9 cellular contexts compared by ENCODE assay signal in genomic region chr9:104810421-104811339, GRCh38. TPM values are rescaled to one million over a fixed set of nuclear protein-coding genes. Genes with fewer than 3 reads are reported as not detected.
DNase-seq lines count a peak whose midpoint lies in the region; ATAC-seq and TF ChIP-seq lines count a peak whose summit lies in the region.
"Had no signal": no experiment of that assay in that cellular context is flagged by ENCODE, and none has a peak within 500 bp of the region (broad histone marks: within the 10 kb centered on the region; RNA-seq: fewer than 3 reads in every experiment).

No MANE protein-coding gene starts in this region.

- no peaks in the 10 kb centered on the region for H3K27me3 ChIP-seq in right lobe of liver

- H3K4me3 ChIP-seq in right lobe of liver: no peak overlapping the region

- DNase-seq in AG08395 (ENCODE audit: low spot score) (peak; percentile 22), NCI-H1105 (lab: John Stamatoyannopoulos, UW) (peak; percentile 43), dermis blood vessel endothelial cell (peak; percentile 44), right lobe of liver (peak; percentile 62 to 92 (median 90)), superior temporal gyrus (ENCODE audit: extremely low spot score) (no peak), NAMALWA (ENCODE audit: low spot score) (no peak)
- DNase-seq: activated T-cell treated with anti-CD3 and anti-CD28 coated beads for 4 hours had no signal

- peak overlapping the region; percentile 8 to 59 (median 25) for H3K27ac ChIP-seq in right lobe of liver

- WGBS in right lobe of liver (ENCODE audit: insufficient coverage, low coverage, low lambda C conversion rate, missing lambda C conversion rate): 45% methylated on average over 10 of the region's 12 CpGs

- ATAC-seq in right lobe of liver: peak; percentile 84 to 90 (median 88)
- ATAC-seq in HG03159 (IDR thresholded peaks at IDR 0.05; ENCODE audit: unreplicated experiment): no peak
- no peak for ATAC-seq in HG02885 (IDR thresholded peaks at IDR 0.05; ENCODE audit: poor library complexity, unreplicated experiment)

- H3K36me3 ChIP-seq in right lobe of liver: peaks cover 0 to 88% (median 54%) of the 10 kb centered on the region in 4 donors

- intact Hi-C loops in right lobe of liver (cut with DNase I): no loop called here

- H3K9me3 ChIP-seq in right lobe of liver: no peaks in the 10 kb centered on the region

- H3K4me1 ChIP-seq in right lobe of liver: peaks cover 0 to 37% (median 12%) of the 10 kb centered on the region in 4 donors

- no peak for TF ChIP-seq CTCF in right lobe of liver (IDR thresholded peaks at IDR 0.05)

- no peak for TF ChIP-seq POLR2A in right lobe of liver (IDR thresholded peaks at IDR 0.05)

RNA-seq across cellular contexts. Expression of gene NIPSNAP3B, which starts 46.8 kb away (rescaled TPM):
- 0.19 and 0.85 TPM in 2 replicates for total RNA-seq in dermis blood vessel endothelial cell
- under 1 TPM; 0.29 to 0.99 (median 0.71) TPM for total RNA-seq in right lobe of liver

Comparison
In these comparisons a context has a peak if more than half of its experiments do, and no peak if none do; other contexts are left out.
1. DNase-seq: peak in AG08395 (single experiment), NCI-H1105 (single experiment), dermis blood vessel endothelial cell (single experiment) and right lobe of liver (3 of 3); none in superior temporal gyrus (single experiment) and NAMALWA (single experiment).
2. ATAC-seq: peak in right lobe of liver (4 of 4); none in HG03159 (single experiment) and HG02885 (single experiment).